19 cellular contexts compared by ENCODE assay signal in genomic region chr9:89009049-89009840, GRCh38. TPM values are rescaled to one million over a fixed set of nuclear protein-coding genes. Genes with fewer than 3 reads are reported as not detected.
A peak's percentile ranks its signal among the peaks of the same experiment; 100 is the strongest.
DNase-seq lines count a peak whose midpoint lies in the region; ATAC-seq and TF ChIP-seq lines count a peak whose summit lies in the region.
"Had no signal": no experiment of that assay in that cellular context is flagged by ENCODE, and none has a peak within 500 bp of the region (broad histone marks: within the 10 kb centered on the region; RNA-seq: fewer than 3 reads in every experiment).

No MANE protein-coding gene starts in this region.

- no peaks in the 10 kb centered on the region for H3K9me2 ChIP-seq in OCI-LY1 (ENCODE audit: low read depth, low read length)

- H3K9me3 Mint-ChIP-seq in mesothelial cell of epicardium = no peaks in the 10 kb centered on the region
- H3K9me3 Mint-ChIP-seq: activated naive CD4-positive, alpha-beta T cell treated with anti-CD3 and anti-CD28 coated beads, Interleukin-2, amount 50 U/mL, for 24 hours; effector memory CD8-positive, alpha-beta T cell; naive B cell; stimulated activated memory B cell treated with anti-CD40 and anti-IgM and Interleukin-4, amounts not matched to agents 10 μg/mL and 1 μg/mL and 100 μg/mL, for 72 hours; T-helper 1 cell treated with Interleukin-12 subunit alpha and Interleukin-12 subunit beta and Interleukin-4 antibody, amounts not matched to agents 30 μg/mL and 1 μg/mL, for 36 hours had no signal

- H3K4me3 ChIP-seq in OCI-LY1 (ENCODE audit: low read depth, low read length, poor library complexity, severe bottlenecking) (no peak overlapping the region), choroid plexus epithelial cell (ENCODE audit: low read depth, low read length) (no peak overlapping the region)
- H3K4me3 ChIP-seq: breast epithelium, transverse colon had no signal

- H3K4me2 ChIP-seq in OCI-LY1 (ENCODE audit: low read length) = no peak overlapping the region

- H4K20me1 ChIP-seq in OCI-LY1 (ENCODE audit: insufficient read depth, low read length) = no peaks in the 10 kb centered on the region

- H3K36me3 Mint-ChIP-seq in mesothelial cell of epicardium = no peaks in the 10 kb centered on the region
- H3K36me3 Mint-ChIP-seq: activated naive CD4-positive, alpha-beta T cell treated with anti-CD3 and anti-CD28 coated beads, Interleukin-2, amount 50 U/mL, for 24 hours; naive B cell; stimulated activated memory B cell treated with anti-CD40 and anti-IgM and Interleukin-4, amounts not matched to agents 10 μg/mL and 1 μg/mL and 100 μg/mL, for 72 hours had no signal

- no peak overlapping the region for H2AFZ ChIP-seq in OCI-LY1 (ENCODE audit: low read length)
- H2AFZ ChIP-seq: parathyroid adenoma had no signal

- no peaks in the 10 kb centered on the region for H3K9me3 ChIP-seq in OCI-LY1 (ENCODE audit: low read length)
- H3K9me3 ChIP-seq: breast epithelium, transverse colon had no signal

- H3F3A ChIP-seq in OCI-LY1 (ENCODE audit: insufficient read depth, low read length) = no peaks in the 10 kb centered on the region

- no peaks in the 10 kb centered on the region for H3K79me2 ChIP-seq in OCI-LY1 (ENCODE audit: insufficient read depth, low read length)
- H3K79me2 ChIP-seq: parathyroid adenoma had no signal

- peak overlapping the region; percentile 10 for H3K27ac Mint-ChIP-seq in mesothelial cell of epicardium
- H3K27ac Mint-ChIP-seq: activated naive CD4-positive, alpha-beta T cell treated with anti-CD3 and anti-CD28 coated beads, Interleukin-2, amount 50 U/mL, for 24 hours; effector memory CD8-positive, alpha-beta T cell; naive B cell; stimulated activated memory B cell treated with anti-CD40 and anti-IgM and Interleukin-4, amounts not matched to agents 10 μg/mL and 1 μg/mL and 100 μg/mL, for 72 hours; T-helper 1 cell treated with Interleukin-12 subunit alpha and Interleukin-12 subunit beta and Interleukin-4 antibody, amounts not matched to agents 30 μg/mL and 1 μg/mL, for 36 hours had no signal

- no peak for DNase-seq in choroid plexus epithelial cell (ENCODE audit: low read depth)
- DNase-seq in mesothelial cell of epicardium (ENCODE audit: low spot score in 2 of 2, unreplicated experiment in 2 of 2) = no peak
- DNase-seq in SIG-M5 (lab: John Stamatoyannopoulos, UW) = no peak
- no peak for DNase-seq in AG08395 (ENCODE audit: low spot score)
- DNase-seq: C1 segment of cervical spinal cord; effector memory CD8-positive, alpha-beta T cell; naive B cell; NCI-H2171; NCI-H748 treated with DMSO at 0.1 percent for 48 hours; transverse colon had no signal

- no peak overlapping the region for H3K27ac ChIP-seq in OCI-LY1 (ENCODE audit: low read depth, low read length, poor library complexity, severe bottlenecking)
- H3K27ac ChIP-seq: breast epithelium, parathyroid adenoma, transverse colon had no signal

- no peak overlapping the region for H3K4me3 Mint-ChIP-seq in mesothelial cell of epicardium
- H3K4me3 Mint-ChIP-seq: activated naive CD4-positive, alpha-beta T cell treated with anti-CD3 and anti-CD28 coated beads, Interleukin-2, amount 50 U/mL, for 24 hours; effector memory CD8-positive, alpha-beta T cell; stimulated activated memory B cell treated with anti-CD40 and anti-IgM and Interleukin-4, amounts not matched to agents 10 μg/mL and 1 μg/mL and 100 μg/mL, for 72 hours; T-helper 1 cell treated with Interleukin-12 subunit alpha and Interleukin-12 subunit beta and Interleukin-4 antibody, amounts not matched to agents 30 μg/mL and 1 μg/mL, for 36 hours had no signal

- H3K27me3 ChIP-seq in OCI-LY1 (ENCODE audit: insufficient read depth, low read length) = peaks cover 6% of the 10 kb centered on the region
- H3K27me3 ChIP-seq: breast epithelium, transverse colon had no signal

- ATAC-seq in HG03095 (IDR thresholded peaks at IDR 0.05; ENCODE audit: unreplicated experiment) (no peak), HG02623 (IDR thresholded peaks at IDR 0.05; ENCODE audit: unreplicated experiment) (no peak)
- ATAC-seq: effector memory CD8-positive, alpha-beta T cell; stimulated activated memory B cell treated with anti-CD40 and anti-IgM and Interleukin-4, amounts not matched to agents 10 μg/mL and 1 μg/mL and 100 μg/mL, for 72 hours had no signal

- no peak overlapping the region for H3K9ac ChIP-seq in OCI-LY1 (ENCODE audit: low read length)
- H3K9ac ChIP-seq: parathyroid adenoma had no signal

- no peaks in the 10 kb centered on the region for H3K27me3 Mint-ChIP-seq in mesothelial cell of epicardium (ENCODE audit: low read depth)

- TF ChIP-seq CTCF in GM12874 (IDR thresholded peaks at IDR 0.05; ENCODE audit: insufficient read depth, low read depth, low read length) (0 out of 2 replicates have a peak, but pooled peaks have one; percentile 7), OCI-LY1 (IDR thresholded peaks at IDR 0.05; ENCODE audit: low read length) (peak; percentile 26; the same call in 1 of the 2 replicates), choroid plexus epithelial cell (conservative IDR thresholded peaks at IDR 0.05; ENCODE audit: low read depth, low read length) (peak; percentile 53), mesothelial cell of epicardium (IDR thresholded peaks at IDR 0.05; ENCODE audit: unreplicated experiment) (no peak)

- peaks cover 9% of the 10 kb centered on the region for H3K4me1 ChIP-seq in OCI-LY1 (ENCODE audit: insufficient read depth, low read length, severe bottlenecking)
- H3K4me1 ChIP-seq: breast epithelium, parathyroid adenoma, transverse colon had no signal

- H3K36me3 ChIP-seq in OCI-LY1 (ENCODE audit: insufficient read depth, low read length) = no peaks in the 10 kb centered on the region
- H3K36me3 ChIP-seq: breast epithelium, transverse colon had no signal

- H3K4me1 Mint-ChIP-seq in mesothelial cell of epicardium = peaks cover 12% of the 10 kb centered on the region
- H3K4me1 Mint-ChIP-seq: activated naive CD4-positive, alpha-beta T cell treated with anti-CD3 and anti-CD28 coated beads, Interleukin-2, amount 50 U/mL, for 24 hours; naive B cell; stimulated activated memory B cell treated with anti-CD40 and anti-IgM and Interleukin-4, amounts not matched to agents 10 μg/mL and 1 μg/mL and 100 μg/mL, for 72 hours had no signal

RNA-seq across cellular contexts. Expression of gene S1PR3, which starts 18.0 kb away (rescaled TPM):
- 33.2 to 38.3 TPM (median 38.2 TPM) in 3 replicates for total RNA-seq in mesothelial cell of epicardium
